8 cellular contexts compared by ENCODE assay signal in the genomic region with DNA sequence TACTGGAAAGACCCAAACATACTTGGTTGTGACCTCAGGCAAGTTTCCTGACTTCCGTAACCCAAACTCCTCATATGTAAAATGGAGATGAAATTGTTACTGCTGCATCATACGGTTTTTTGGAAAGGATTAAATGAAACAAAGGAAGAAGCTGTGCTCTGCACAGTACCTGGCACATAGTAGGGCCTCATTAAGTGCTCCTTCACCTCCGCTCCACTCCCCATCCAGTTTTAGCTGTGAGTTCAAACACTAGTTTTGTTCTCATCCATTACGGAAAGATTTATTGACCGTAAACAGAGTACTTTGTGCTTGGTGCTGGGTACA. TPM values are rescaled to one million over a fixed set of nuclear protein-coding genes. Genes with fewer than 3 reads are reported as not detected.
DNase-seq lines count a peak whose midpoint lies in the region; ATAC-seq and TF ChIP-seq lines count a peak whose summit lies in the region.

No MANE protein-coding gene starts in this region.

- H3K36me3 ChIP-seq in Loucy (ENCODE audit: insufficient read depth, low read length), result no peaks in the 10 kb centered on the region
- peaks cover 2% of the 10 kb centered on the region for H3K36me3 ChIP-seq in ectodermal cell (ENCODE audit: control insufficient read depth, insufficient read depth, low read length)

- WGBS in ectodermal cell, 2 experiments, result 44 to 46% methylated on average over 5 of the region's 5 CpGs

- H2AFZ ChIP-seq in Loucy (ENCODE audit: low read length), result peak overlapping the region; percentile 93

- DNase-seq in natural killer cell treated with Interleukin-12 subunit alpha and Interleukin-12 subunit beta and Interleukin-15 and Interleukin-18, amount 100 ng/mL, for 72 hours (ENCODE audit: low spot score), result no peak
- DNase-seq in AML-193 (lab: John Stamatoyannopoulos, UW) (no peak), cortex of kidney (lab: John Stamatoyannopoulos, UW) (no peak)

- H3K4me1 ChIP-seq in Loucy (ENCODE audit: insufficient read depth, low read length, poor library complexity, severe bottlenecking) (peaks cover 44% of the 10 kb centered on the region), ectodermal cell (ENCODE audit: control insufficient read depth, insufficient read depth, low read length) (peaks cover 22% of the 10 kb centered on the region)

- no peaks in the 10 kb centered on the region for H3K9me3 Mint-ChIP-seq in natural killer cell treated with Interleukin-12 subunit alpha and Interleukin-12 subunit beta and Interleukin-15 and Interleukin-18, amount 100 ng/mL, for 72 hours

- peak; percentile 1 for ATAC-seq in GM18520 (IDR thresholded peaks at IDR 0.05; ENCODE audit: unreplicated experiment)
- no peak for ATAC-seq in natural killer cell treated with Interleukin-12 subunit alpha and Interleukin-12 subunit beta and Interleukin-15 and Interleukin-18, amount 100 ng/mL, for 72 hours
- no peak for ATAC-seq in GM19463 (IDR thresholded peaks at IDR 0.05; ENCODE audit: unreplicated experiment)
- ATAC-seq in GM18858 (IDR thresholded peaks at IDR 0.05; ENCODE audit: unreplicated experiment), result no peak

- H3K4me3 Mint-ChIP-seq in natural killer cell treated with Interleukin-12 subunit alpha and Interleukin-12 subunit beta and Interleukin-15 and Interleukin-18, amount 100 ng/mL, for 72 hours, result peak overlapping the region; percentile 99

- H3K4me2 ChIP-seq in Loucy (ENCODE audit: low read depth, low read length, poor library complexity, severe bottlenecking), result peak overlapping the region; percentile 96

- peak overlapping the region; percentile 92 to 96 for H3K27ac Mint-ChIP-seq in natural killer cell treated with Interleukin-12 subunit alpha and Interleukin-12 subunit beta and Interleukin-15 and Interleukin-18, amount 100 ng/mL, for 72 hours

- H3K9ac ChIP-seq in Loucy (ENCODE audit: low read depth, low read length, poor library complexity, severe bottlenecking), result peak overlapping the region; percentile 98

- H4K20me1 ChIP-seq in Loucy (ENCODE audit: insufficient read depth, low read length, poor library complexity, severe bottlenecking), result peaks cover 8% of the 10 kb centered on the region

- no peaks in the 10 kb centered on the region for H3K27me3 Mint-ChIP-seq in natural killer cell treated with Interleukin-12 subunit alpha and Interleukin-12 subunit beta and Interleukin-15 and Interleukin-18, amount 100 ng/mL, for 72 hours

- peaks cover 34 to 46% of the 10 kb centered on the region in 2 donors for H3K4me1 Mint-ChIP-seq in natural killer cell treated with Interleukin-12 subunit alpha and Interleukin-12 subunit beta and Interleukin-15 and Interleukin-18, amount 100 ng/mL, for 72 hours (ENCODE audit: low read depth in 2 of 2)

- H3K4me3 ChIP-seq in Loucy (ENCODE audit: low read length, poor library complexity, severe bottlenecking), result peak overlapping the region; percentile 96
- H3K4me3 ChIP-seq in ectodermal cell (ENCODE audit: insufficient read depth, low read depth, low read length), result peak overlapping the region; percentile 90

- peaks cover 49% of the 10 kb centered on the region for H3K79me2 ChIP-seq in Loucy (ENCODE audit: insufficient read depth, low read length)

- no peaks in the 10 kb centered on the region for H3F3A ChIP-seq in Loucy (ENCODE audit: low read depth)

- no peak overlapping the region for H3K27ac ChIP-seq in ectodermal cell (ENCODE audit: insufficient read depth, low read depth, low read length, poor library complexity, severe bottlenecking)

- H3K27me3 ChIP-seq in Loucy (ENCODE audit: insufficient read depth, low read length, poor library complexity, severe bottlenecking) (no peaks in the 10 kb centered on the region), ectodermal cell (ENCODE audit: control insufficient read depth, insufficient read depth, low read length, poor library complexity, severe bottlenecking) (no peaks in the 10 kb centered on the region)

- H3K36me3 Mint-ChIP-seq in natural killer cell treated with Interleukin-12 subunit alpha and Interleukin-12 subunit beta and Interleukin-15 and Interleukin-18, amount 100 ng/mL, for 72 hours, result peaks cover 14% of the 10 kb centered on the region

- H3K9me2 ChIP-seq in Loucy (replicated peaks; ENCODE audit: low read depth, low read length), result no peaks in the 10 kb centered on the region

- H3K9me3 ChIP-seq in Loucy (ENCODE audit: insufficient read depth, low read depth, low read length) (no peaks in the 10 kb centered on the region), ectodermal cell (ENCODE audit: control insufficient read depth, low read length) (no peaks in the 10 kb centered on the region)

- no peak for TF ChIP-seq CTCF in Loucy (conservative IDR thresholded peaks at IDR 0.05; ENCODE audit: low read length)

RNA-seq across cellular contexts. Expression of a gene that starts 0.4 kb away (rescaled TPM):
- 76.5 TPM for polyA plus RNA-seq in ectodermal cell (2013, experiment 1 of 4)
- 89.9 TPM for polyA plus RNA-seq in ectodermal cell (2013, experiment 2 of 4)
- 73.4 TPM for polyA plus RNA-seq in ectodermal cell (2013, experiment 3 of 4)
- polyA plus RNA-seq in ectodermal cell (2013, experiment 4 of 4), result 82.0 TPM
- 10 to 100 TPM; 38.9 to 79.4 TPM for total RNA-seq in natural killer cell treated with Interleukin-12 subunit alpha and Interleukin-12 subunit beta and Interleukin-15 and Interleukin-18, amount 100 ng/mL, for 72 hours
